In the genomic region with DNA sequence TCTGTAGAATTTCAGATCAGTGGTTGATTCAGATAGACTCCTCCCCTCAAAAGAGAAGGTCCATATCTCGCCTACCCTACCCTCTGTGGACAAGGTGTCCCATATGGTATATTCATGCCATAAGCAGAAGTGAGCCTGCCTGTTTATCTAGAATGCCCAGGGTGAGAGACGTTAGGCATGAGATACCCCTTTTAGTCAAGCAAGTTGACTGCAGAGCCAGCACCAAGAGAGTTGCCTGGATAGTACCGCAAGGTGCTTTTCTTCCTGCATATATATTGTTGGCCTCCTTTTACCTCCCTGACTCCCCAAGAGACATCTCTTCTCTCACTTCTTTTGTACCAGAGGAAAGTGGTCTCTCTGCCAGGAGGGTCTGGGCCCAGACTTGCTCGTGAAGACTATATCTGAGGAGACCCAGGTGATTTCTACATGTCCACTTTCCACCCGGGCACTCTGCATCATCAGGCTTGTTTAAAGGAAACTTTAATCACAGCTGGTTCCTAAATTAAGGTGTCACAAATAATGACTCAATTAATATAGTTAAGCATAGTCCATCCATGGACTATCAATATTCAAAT, we compare ENCODE assay signal across 13 cellular contexts. TPM values are rescaled to one million over a fixed set of nuclear protein-coding genes. Genes with fewer than 3 reads are reported as not detected.
A peak's percentile ranks its signal among the peaks of the same experiment; 100 is the strongest.
DNase-seq lines count a peak whose midpoint lies in the region; ATAC-seq, FAIRE-seq and TF ChIP-seq lines count a peak whose summit lies in the region.
"Had no signal": no experiment of that assay in that cellular context is flagged by ENCODE, and none has a peak within 500 bp of the region (broad histone marks: within the 10 kb centered on the region; RNA-seq: fewer than 3 reads in every experiment).

No MANE protein-coding gene starts in this region.

- H3K27me3 Mint-ChIP-seq in T-helper 17 cell (no peaks in the 10 kb centered on the region), naive B cell (no peaks in the 10 kb centered on the region)

- peaks cover 32% of the 10 kb centered on the region for H3K27me3 ChIP-seq in foreskin keratinocyte

- no peak overlapping the region for H3K4me3 ChIP-seq in foreskin fibroblast (ENCODE audit: low read depth in 1 of 2, low read length in 2 of 2)

- TF ChIP-seq CTCF in foreskin keratinocyte (conservative IDR thresholded peaks at IDR 0.05): no peak
- TF ChIP-seq CTCF in foreskin fibroblast (IDR thresholded peaks at IDR 0.05; ENCODE audit: low read depth, low read length): no peak

- no peaks in the 10 kb centered on the region for H3K9me3 ChIP-seq in T-helper 17 cell (ENCODE audit: control insufficient read depth, low read length, poor library complexity, severe bottlenecking)

- TF ChIP-seq POLR2A in GM12891 (IDR thresholded peaks at IDR 0.05; ENCODE audit: low read depth, low read length): peak; percentile 40; the same call in 1 of the 2 replicates

- H3K27ac Mint-ChIP-seq in T-helper 17 cell (peak overlapping the region; percentile 96), naive B cell (peak overlapping the region; percentile 86 to 98 (median 92))

- peaks cover 59% of the 10 kb centered on the region for H3K4me1 Mint-ChIP-seq in T-helper 17 cell
- peaks cover 65 to 72% (median 70%) of the 10 kb centered on the region in 3 donors for H3K4me1 Mint-ChIP-seq in naive B cell

- ATAC-seq in GM21515 (IDR thresholded peaks at IDR 0.05; ENCODE audit: unreplicated experiment): peak; percentile 18
- ATAC-seq in T-helper 17 cell: no peak
- ATAC-seq in naive B cell (ENCODE audit: low read depth in 2 of 2): no peak
- ATAC-seq in HG03039 (IDR thresholded peaks at IDR 0.05; ENCODE audit: unreplicated experiment): no peak
- ATAC-seq in GM21576 (IDR thresholded peaks at IDR 0.05; ENCODE audit: unreplicated experiment): no peak
- no peak for ATAC-seq in foreskin keratinocyte

- H3K36me3 Mint-ChIP-seq in T-helper 17 cell (ENCODE audit: low read depth) (peaks cover 21% of the 10 kb centered on the region), naive B cell (peaks cover 19% of the 10 kb centered on the region in 2 donors)

- DNase-seq in GM12891 (ENCODE audit: insufficient read length, low spot score) (no peak), T-helper 17 cell (no peak), naive B cell (no peak), foreskin keratinocyte (no peak), foreskin fibroblast (no peak)
- DNase-seq: anterior cingulate cortex, GOT3, NCI-H345 had no signal

- peak overlapping the region; percentile 97 for H3K4me3 Mint-ChIP-seq in T-helper 17 cell
- H3K4me3 Mint-ChIP-seq in naive B cell: peak overlapping the region; percentile 91 to 100 (median 96)

- H3K27ac ChIP-seq in foreskin keratinocyte: no peak overlapping the region
- H3K27ac ChIP-seq: epithelial cell of prostate had no signal

- peaks cover 18% of the 10 kb centered on the region for H3K4me1 ChIP-seq in foreskin keratinocyte

- no peaks in the 10 kb centered on the region for H3K9me3 Mint-ChIP-seq in naive B cell

- peak; percentile 81 for FAIRE-seq in GM12891 (lab: Jason Lieb, UNC)
- FAIRE-seq: keratinocyte had no signal

TF ChIP-seq in GM12891, 5 proteins besides CTCF, POLR2A, EP300 and RAD21:
- TF ChIP-seq POU2F2 (IDR thresholded peaks at IDR 0.05; ENCODE audit: low read depth, low read length) (no peak), PAX5 (IDR thresholded peaks at IDR 0.05; ENCODE audit: insufficient read depth, low read length, severe bottlenecking) (no peak), SPI1 (IDR thresholded peaks at IDR 0.05; ENCODE audit: low read depth, low read length) (peak; percentile 42), POLR2AphosphoS5 (IDR thresholded peaks at IDR 0.05; ENCODE audit: low read depth, low read length) (no peak), TAF1 (IDR thresholded peaks at IDR 0.05; ENCODE audit: low read depth, low read length) (no peak)

RNA-seq across cellular contexts. Expression of a gene that starts 4.0 kb away (rescaled TPM):
- polyA plus RNA-seq in GM12891 (2012; ENCODE audit: low read depth, missing spikeins): 40.0 TPM
- total RNA-seq in T-helper 17 cell (100 to 1,000 TPM; 227 to 237 TPM), foreskin keratinocyte (2.3 and 11.0 TPM in 2 replicates)
- polyA plus RNA-seq in naive B cell (ENCODE audit: low read depth in 6 of 6) (100 to 1,000 TPM; 129 to 160 (median 153) TPM), foreskin keratinocyte (0.26 and 0.75 TPM in 2 replicates)

Comparison
In these comparisons a context has a peak if more than half of its experiments do, and no peak if none do; other contexts are left out.
1. RNA of a gene that starts 4.0 kb away (total RNA-seq): 227 to 237 TPM in T-helper 17 cell; 2.3 to 11.0 TPM in foreskin keratinocyte; every median in the first group is over 10 times any median in the second.